Comparison of ENCODE assay signal across 17 cellular contexts in the genomic region with DNA sequence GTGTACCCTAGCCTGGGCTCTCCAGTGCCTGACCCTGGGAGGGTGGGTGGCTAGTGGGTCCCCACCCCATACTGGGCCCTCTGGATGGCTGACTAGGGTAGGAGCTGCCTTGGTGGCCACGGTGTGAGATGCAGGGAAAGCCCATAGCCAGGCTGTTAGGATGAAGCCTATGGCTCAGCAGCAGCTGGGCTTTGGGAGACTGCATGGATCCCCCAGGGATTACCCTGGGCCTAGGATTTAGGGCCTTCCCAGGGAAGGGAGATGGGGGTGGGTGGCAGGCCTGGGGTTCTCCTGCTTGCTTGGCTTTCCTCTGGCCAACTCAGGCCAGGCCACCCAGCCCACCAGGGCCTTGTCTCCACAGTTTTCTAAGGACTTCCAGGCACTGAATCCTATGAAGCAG. TPM values are rescaled to one million over a fixed set of nuclear protein-coding genes. Genes with fewer than 3 reads are reported as not detected.
DNase-seq lines count a peak whose midpoint lies in the region; ATAC-seq and TF ChIP-seq lines count a peak whose summit lies in the region.
"Had no signal": no experiment of that assay in that cellular context is flagged by ENCODE, and none has a peak within 500 bp of the region (broad histone marks: within the 10 kb centered on the region; RNA-seq: fewer than 3 reads in every experiment).

No MANE protein-coding gene starts in this region.

- intact Hi-C loops in sigmoid colon (cut with DNase I) = no loop called here
- intact Hi-C loops in psoas muscle (cut with DNase I) = loop anchor here in 1 of 2 donors (10.0 kb wide), 1 partner anchor 128 kb away; the partner anchor contains the start of genes AHSA1 and VIPAS39
- intact Hi-C loops in colonic mucosa (cut with DNase I) = loop anchor here (10.0 kb wide), 1 partner anchor 228 kb away; no protein-coding TSS in a partner anchor

- H3K4me3 Mint-ChIP-seq in activated CD8-positive, alpha-beta memory T cell treated with anti-CD3 and anti-CD28 coated beads, Interleukin-2, amount 10 ng/mL, durations not matched to agents 7 days and 5 days = no peak overlapping the region
- no peak overlapping the region for H3K4me3 Mint-ChIP-seq in activated T-helper 17 cell treated with anti-CD3 and anti-CD28 coated beads, Interleukin-2, amount 50 U/mL, for 72 hours
- no peak overlapping the region for H3K4me3 Mint-ChIP-seq in T-helper 17 cell
- H3K4me3 Mint-ChIP-seq: CD4-positive, alpha-beta T cell had no signal

- TF ChIP-seq EP300 in sigmoid colon (IDR thresholded peaks at IDR 0.05) = no peak

- H3K27me3 Mint-ChIP-seq in activated CD8-positive, alpha-beta memory T cell treated with anti-CD3 and anti-CD28 coated beads, Interleukin-2, amount 10 ng/mL, durations not matched to agents 7 days and 5 days = no peaks in the 10 kb centered on the region
- H3K27me3 Mint-ChIP-seq in activated T-helper 17 cell treated with anti-CD3 and anti-CD28 coated beads, Interleukin-2, amount 50 U/mL, for 72 hours = no peaks in the 10 kb centered on the region
- no peaks in the 10 kb centered on the region for H3K27me3 Mint-ChIP-seq in T-helper 17 cell
- H3K27me3 Mint-ChIP-seq: CD4-positive, alpha-beta T cell had no signal

- H3K9me3 ChIP-seq in sigmoid colon (no peaks in the 10 kb centered on the region), psoas muscle (no peaks in the 10 kb centered on the region), T-helper 17 cell (ENCODE audit: control insufficient read depth, low read length, poor library complexity, severe bottlenecking) (no peaks in the 10 kb centered on the region), colonic mucosa (no peaks in the 10 kb centered on the region)
- H3K9me3 ChIP-seq: A549, HAP-1 had no signal

- no peak overlapping the region for H3K27ac ChIP-seq in sigmoid colon
- no peak overlapping the region for H3K27ac ChIP-seq in psoas muscle
- H3K27ac ChIP-seq in colonic mucosa = no peak overlapping the region
- H3K27ac ChIP-seq: 22Rv1, A549, C4-2B, GM23248 had no signal

- no peak for TF ChIP-seq POLR2A in sigmoid colon (IDR thresholded peaks at IDR 0.05)

- H3K27me3 ChIP-seq in sigmoid colon = no peaks in the 10 kb centered on the region
- H3K27me3 ChIP-seq in psoas muscle (ENCODE audit: insufficient read depth in 3 of 3, low read length in 2 of 3) = no peaks in the 10 kb centered on the region
- H3K27me3 ChIP-seq in colonic mucosa = no peaks in the 10 kb centered on the region

- ATAC-seq in activated CD8-positive, alpha-beta memory T cell treated with anti-CD3 and anti-CD28 coated beads, Interleukin-2, amount 10 ng/mL, durations not matched to agents 7 days and 5 days = peak; percentile 13
- no peak for ATAC-seq in activated T-helper 17 cell treated with anti-CD3 and anti-CD28 coated beads, Interleukin-2, amount 50 U/mL, for 72 hours (replicated peaks)
- ATAC-seq in psoas muscle = no peak
- no peak for ATAC-seq in T-helper 17 cell
- ATAC-seq: A549, HepG2 had no signal

- H3K4me3 ChIP-seq in sigmoid colon = no peak overlapping the region
- no peak overlapping the region for H3K4me3 ChIP-seq in psoas muscle
- no peak overlapping the region for H3K4me3 ChIP-seq in colonic mucosa
- H3K4me3 ChIP-seq: A549, GM23248, HAP-1 had no signal

- WGBS in sigmoid colon, 2 donors = 95 to 96% methylated on average over 1 of the region's 1 CpG
- 91 to 100% (median 100%) methylated on average over 1 of the region's 1 CpG for WGBS in psoas muscle, 3 donors

- H3K4me1 ChIP-seq in sigmoid colon (peaks cover 0 to 4% (median 4%) of the 10 kb centered on the region in 4 donors), psoas muscle (peaks cover 6% of the 10 kb centered on the region), colonic mucosa (peaks cover 4% of the 10 kb centered on the region)

- no peaks in the 10 kb centered on the region for H3K36me3 Mint-ChIP-seq in activated CD8-positive, alpha-beta memory T cell treated with anti-CD3 and anti-CD28 coated beads, Interleukin-2, amount 10 ng/mL, durations not matched to agents 7 days and 5 days
- no peaks in the 10 kb centered on the region for H3K36me3 Mint-ChIP-seq in activated T-helper 17 cell treated with anti-CD3 and anti-CD28 coated beads, Interleukin-2, amount 50 U/mL, for 72 hours (ENCODE audit: low read depth)
- no peaks in the 10 kb centered on the region for H3K36me3 Mint-ChIP-seq in T-helper 17 cell (ENCODE audit: low read depth)

- H3K4me1 Mint-ChIP-seq in activated CD8-positive, alpha-beta memory T cell treated with anti-CD3 and anti-CD28 coated beads, Interleukin-2, amount 10 ng/mL, durations not matched to agents 7 days and 5 days = peaks cover 6% of the 10 kb centered on the region
- peaks cover 2% of the 10 kb centered on the region for H3K4me1 Mint-ChIP-seq in activated T-helper 17 cell treated with anti-CD3 and anti-CD28 coated beads, Interleukin-2, amount 50 U/mL, for 72 hours
- peaks cover 5% of the 10 kb centered on the region for H3K4me1 Mint-ChIP-seq in T-helper 17 cell

- no peak overlapping the region for H3K9ac ChIP-seq in colonic mucosa (ENCODE audit: low read depth in 2 of 2, low read length in 2 of 2)
- H3K9ac ChIP-seq: GM23248 had no signal

- H3K27ac Mint-ChIP-seq in activated CD8-positive, alpha-beta memory T cell treated with anti-CD3 and anti-CD28 coated beads, Interleukin-2, amount 10 ng/mL, durations not matched to agents 7 days and 5 days = no peak overlapping the region
- H3K27ac Mint-ChIP-seq in activated T-helper 17 cell treated with anti-CD3 and anti-CD28 coated beads, Interleukin-2, amount 50 U/mL, for 72 hours = peak overlapping the region; percentile 47
- H3K27ac Mint-ChIP-seq in T-helper 17 cell = no peak overlapping the region
- H3K27ac Mint-ChIP-seq: CD4-positive, alpha-beta T cell had no signal

- no peaks in the 10 kb centered on the region for H3K9me3 Mint-ChIP-seq in activated CD8-positive, alpha-beta memory T cell treated with anti-CD3 and anti-CD28 coated beads, Interleukin-2, amount 10 ng/mL, durations not matched to agents 7 days and 5 days (ENCODE audit: low read depth)
- no peaks in the 10 kb centered on the region for H3K9me3 Mint-ChIP-seq in activated T-helper 17 cell treated with anti-CD3 and anti-CD28 coated beads, Interleukin-2, amount 50 U/mL, for 72 hours
- H3K9me3 Mint-ChIP-seq: CD4-positive, alpha-beta T cell had no signal

- no peak for DNase-seq in activated CD8-positive, alpha-beta memory T cell treated with anti-CD3 and anti-CD28 coated beads, Interleukin-2, amount 10 ng/mL, durations not matched to agents 7 days and 5 days
- DNase-seq in activated CD8-positive, alpha-beta memory T cell treated with anti-CD3 and anti-CD28 coated beads, Interleukin-2, amount 50 U/mL, for 48 hours = no peak
- DNase-seq in sigmoid colon (peak; percentile 35), psoas muscle (no peak), T-helper 17 cell (no peak), colonic mucosa (no peak)
- DNase-seq: AML-193; CD4-positive, alpha-beta T cell; DMS 273 treated with DMSO at 0.1 percent for 48 hours; GM23248 had no signal

- CTCF ChIA-PET in activated CD8-positive, alpha-beta memory T cell treated with anti-CD3 and anti-CD28 coated beads, Interleukin-2, amount 10 ng/mL, durations not matched to agents 7 days and 5 days (lab: Charles Lee) = no interaction called here

- TF ChIP-seq CTCF in sigmoid colon (IDR thresholded peaks at IDR 0.05) (no peak), psoas muscle (IDR thresholded peaks at IDR 0.05) (no peak), colonic mucosa (IDR thresholded peaks at IDR 0.05) (no peak)

- H3K36me3 ChIP-seq in sigmoid colon (no peaks in the 10 kb centered on the region), psoas muscle (ENCODE audit: insufficient read depth in 1 of 2, low read depth in 1 of 2) (peaks cover 0 to 14% of the 10 kb centered on the region in 2 donors), colonic mucosa (no peaks in the 10 kb centered on the region)
- H3K36me3 ChIP-seq: HAP-1 had no signal

RNA-seq across cellular contexts. Expression of gene GSTZ1, which starts 6.3 kb away (rescaled TPM):
- 10 to 100 TPM; 16.0 to 16.3 TPM for total RNA-seq in activated CD8-positive, alpha-beta memory T cell treated with anti-CD3 and anti-CD28 coated beads, Interleukin-2, amount 10 ng/mL, durations not matched to agents 7 days and 5 days
- 10 to 100 TPM; 11.0 to 13.1 TPM for total RNA-seq in activated T-helper 17 cell treated with anti-CD3 and anti-CD28 coated beads, Interleukin-2, amount 50 U/mL, for 72 hours
- 10 to 100 TPM in 1 of 4 donors, 1 to 10 TPM in 3; 5.4 to 20.7 (median 9.7) TPM for total RNA-seq in sigmoid colon
- 10 to 100 TPM; 37.0 to 42.6 (median 42.3) TPM for polyA plus RNA-seq in sigmoid colon
- total RNA-seq in psoas muscle = 10 to 100 TPM; 17.7 to 56.6 (median 29.7) TPM
- 10 to 100 TPM; 17.1 to 32.2 (median 28.9) TPM for polyA plus RNA-seq in psoas muscle
- total RNA-seq in T-helper 17 cell = 1 to 10 TPM; 5.5 to 7.5 TPM
- 10 to 100 TPM; 31.2 to 33.6 TPM for total RNA-seq in colonic mucosa

RNA-seq across cellular contexts. Expression of gene POMT2, which starts 6.4 kb away (rescaled TPM):
- total RNA-seq in activated CD8-positive, alpha-beta memory T cell treated with anti-CD3 and anti-CD28 coated beads, Interleukin-2, amount 10 ng/mL, durations not matched to agents 7 days and 5 days = 10 to 100 TPM; 14.3 to 16.2 TPM
- total RNA-seq in activated T-helper 17 cell treated with anti-CD3 and anti-CD28 coated beads, Interleukin-2, amount 50 U/mL, for 72 hours = 10 to 100 TPM; 10.9 to 26.0 TPM
- total RNA-seq in sigmoid colon (10 to 100 TPM; 10.5 to 21.0 (median 16.4) TPM), psoas muscle (10 to 100 TPM; 29.2 to 57.5 (median 36.7) TPM), T-helper 17 cell (10 to 100 TPM in 1 of 2 donors, 1 to 10 TPM in 1; 8.8 to 11.4 TPM), colonic mucosa (10 to 100 TPM; 13.0 to 37.7 TPM)
- polyA plus RNA-seq in sigmoid colon (10 to 100 TPM in 1 of 3 donors, 1 to 10 TPM in 2; 3.6 to 16.8 (median 5.1) TPM), psoas muscle (10 to 100 TPM; 17.4 to 28.5 (median 24.4) TPM)

RNA-seq across cellular contexts. Expression of gene TMED8, which starts 49.8 kb away (rescaled TPM):
- total RNA-seq in activated CD8-positive, alpha-beta memory T cell treated with anti-CD3 and anti-CD28 coated beads, Interleukin-2, amount 10 ng/mL, durations not matched to agents 7 days and 5 days = 10 to 100 TPM; 17.6 to 24.4 TPM
- 10 to 100 TPM; 33.2 to 45.1 TPM for total RNA-seq in activated T-helper 17 cell treated with anti-CD3 and anti-CD28 coated beads, Interleukin-2, amount 50 U/mL, for 72 hours
- total RNA-seq in sigmoid colon (10 to 100 TPM; 13.6 to 15.3 (median 14.7) TPM), psoas muscle (1 to 10 TPM; 2.8 to 3.5 (median 3.1) TPM), T-helper 17 cell (10 to 100 TPM; 13.2 to 16.0 TPM), colonic mucosa (1 to 10 TPM; 8.6 to 9.4 TPM)
- polyA plus RNA-seq in sigmoid colon (1 to 10 TPM; 1.8 to 7.2 (median 3.7) TPM), psoas muscle (1 to 10 TPM; 1.5 to 9.2 (median 2.8) TPM)

RNA-seq across cellular contexts. Expression of gene SAMD15, which starts 50.1 kb away (rescaled TPM):
- total RNA-seq in activated CD8-positive, alpha-beta memory T cell treated with anti-CD3 and anti-CD28 coated beads, Interleukin-2, amount 10 ng/mL, durations not matched to agents 7 days and 5 days = under 1 TPM; 0.12 to 0.14 TPM
- under 1 TPM; 0.22 to 0.29 TPM for total RNA-seq in activated T-helper 17 cell treated with anti-CD3 and anti-CD28 coated beads, Interleukin-2, amount 50 U/mL, for 72 hours
- total RNA-seq in sigmoid colon (under 1 TPM; 0.16 to 0.55 (median 0.31) TPM), psoas muscle (under 1 TPM in 1 of 4 donors, not detected in 3; 0.21 TPM), T-helper 17 cell (under 1 TPM; 0.26 to 0.32 TPM), colonic mucosa (under 1 TPM in 1 of 2 donors, not detected in 1; 0.72 TPM)
- polyA plus RNA-seq in sigmoid colon (under 1 TPM in 2 of 3 donors, not detected in 1; 0.23 to 0.36 TPM), psoas muscle (under 1 TPM; 0.12 to 0.75 (median 0.17) TPM)

RNA-seq across cellular contexts. Expression of gene NGB, which starts 56.1 kb away (rescaled TPM):
- total RNA-seq in activated CD8-positive, alpha-beta memory T cell treated with anti-CD3 and anti-CD28 coated beads, Interleukin-2, amount 10 ng/mL, durations not matched to agents 7 days and 5 days = not detected
- total RNA-seq in activated T-helper 17 cell treated with anti-CD3 and anti-CD28 coated beads, Interleukin-2, amount 50 U/mL, for 72 hours = not detected
- total RNA-seq in sigmoid colon (1 to 10 TPM; 3.5 to 10.0 (median 9.5) TPM), psoas muscle (not detected), T-helper 17 cell (not detected), colonic mucosa (1 to 10 TPM in 1 of 2 donors, not detected in 1; 1.5 TPM)
- polyA plus RNA-seq in sigmoid colon (1 to 10 TPM in 1 of 3 donors, not detected in 2; 1.9 TPM), psoas muscle (under 1 TPM in 1 of 3 donors, not detected in 2; 0.01 TPM)
- total RNA-seq: CD4-positive, alpha-beta T cell; GM23248; H4; HepG2 had no signal
- polyA plus RNA-seq: A549, GM23248 had no signal
